ENCODE assay signal across 1 cellular context in the genomic region with DNA sequence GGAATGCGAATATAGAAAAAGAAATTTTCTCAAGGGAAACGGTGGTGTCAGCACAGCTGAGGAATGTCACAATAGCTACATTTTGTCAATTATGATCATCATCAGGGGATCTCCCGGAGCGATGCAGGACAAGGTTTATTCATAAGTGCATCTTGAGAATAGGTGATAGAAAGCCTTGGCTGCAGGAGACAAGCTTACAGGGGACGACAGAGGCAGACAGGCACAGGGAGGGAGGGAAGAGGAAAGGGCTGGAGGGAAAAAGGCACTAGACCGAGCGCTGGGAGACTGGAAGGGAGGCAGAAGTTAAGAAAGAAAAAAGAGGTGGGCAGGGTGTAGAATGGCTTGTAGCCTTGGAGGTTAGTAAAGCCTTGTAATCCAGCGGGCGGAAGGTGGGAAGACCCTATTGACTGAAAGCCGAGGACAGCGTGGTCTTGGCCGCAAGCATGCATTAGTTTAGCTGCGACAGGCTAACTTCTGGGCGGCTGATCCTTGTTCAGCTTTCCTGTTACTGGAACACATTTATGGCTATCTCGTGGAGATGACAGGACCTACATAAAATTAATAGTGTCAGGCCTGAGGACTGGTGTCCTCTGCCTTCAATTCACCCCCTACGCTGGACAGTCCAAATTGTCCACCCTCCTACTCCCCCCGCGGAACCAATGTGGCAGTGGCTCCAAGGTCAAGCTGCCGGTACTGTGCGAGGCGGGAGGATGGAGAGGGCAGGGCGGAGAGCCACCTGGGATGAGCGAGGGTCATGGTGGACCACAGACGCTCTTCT.
TF ChIP-seq lines count a peak whose summit lies in the region.

No MANE protein-coding gene starts in this region.

TF ChIP-seq in HEK293, 187 proteins besides CTCF, POLR2A, EP300 and RAD21 (continued from another document):
- TF ChIP-seq, protein P1, sequence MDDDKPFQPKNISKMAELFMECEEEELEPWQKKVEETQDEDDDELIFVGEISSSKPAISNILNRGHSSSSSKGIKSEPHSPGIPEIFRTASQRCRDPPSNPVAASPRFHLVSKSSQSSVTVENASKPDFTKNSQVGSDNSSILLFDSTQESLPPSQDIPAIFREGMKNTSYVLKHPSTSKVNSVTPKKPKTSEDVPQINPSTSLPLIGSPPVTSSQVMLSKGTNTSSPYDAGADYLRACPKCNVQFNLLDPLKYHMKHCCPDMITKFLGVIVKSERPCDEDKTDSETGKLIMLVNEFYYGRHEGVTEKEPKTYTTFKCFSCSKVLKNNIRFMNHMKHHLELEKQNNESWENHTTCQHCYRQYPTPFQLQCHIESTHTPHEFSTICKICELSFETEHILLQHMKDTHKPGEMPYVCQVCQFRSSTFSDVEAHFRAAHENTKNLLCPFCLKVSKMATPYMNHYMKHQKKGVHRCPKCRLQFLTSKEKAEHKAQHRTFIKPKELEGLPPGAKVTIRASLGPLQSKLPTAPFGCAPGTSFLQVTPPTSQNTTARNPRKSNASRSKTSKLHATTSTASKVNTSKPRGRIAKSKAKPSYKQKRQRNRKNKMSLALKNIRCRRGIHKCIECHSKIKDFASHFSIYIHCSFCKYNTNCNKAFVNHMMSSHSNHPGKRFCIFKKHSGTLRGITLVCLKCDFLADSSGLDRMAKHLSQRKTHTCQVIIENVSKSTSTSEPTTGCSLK (tag by site-specific recombination; IDR thresholded peaks at IDR 0.05) = no peak
- TF ChIP-seq GFI1B (tag by site-specific recombination; IDR thresholded peaks at IDR 0.05) (no peak), ZNF112 (tag by site-specific recombination; IDR thresholded peaks at IDR 0.05) (no peak), ZNF521 (tag by site-specific recombination; IDR thresholded peaks at IDR 0.05) (no peak)
TF ChIP-seq in HEK293: peak in this region for 0.
